Comparison of ENCODE assay signal across 4 cellular contexts in the genomic region with DNA sequence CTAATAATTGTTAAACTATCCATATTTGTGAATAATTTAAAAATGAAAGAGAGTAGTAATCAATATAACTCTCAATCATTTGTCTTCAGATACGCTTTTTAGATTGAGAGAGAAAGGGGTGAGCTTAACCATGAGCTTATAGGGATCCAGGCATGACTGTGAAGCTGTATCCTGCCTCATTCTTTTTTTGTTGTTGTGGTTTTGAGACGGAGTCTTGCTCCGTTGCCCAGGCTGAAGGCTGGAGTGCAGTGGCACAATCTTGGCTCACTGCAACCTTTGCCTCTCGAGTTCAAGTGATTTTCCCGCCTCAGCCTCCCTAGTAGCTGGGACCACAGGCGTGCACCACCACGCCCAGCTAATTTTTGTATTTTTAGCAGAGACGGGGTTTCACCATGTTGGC. TPM values are rescaled to one million over a fixed set of nuclear protein-coding genes. Genes with fewer than 3 reads are reported as not detected.
"Had no signal": no experiment of that assay in that cellular context is flagged by ENCODE, and none has a peak within 500 bp of the region (broad histone marks: within the 10 kb centered on the region; RNA-seq: fewer than 3 reads in every experiment).

No MANE protein-coding gene starts in this region.

RNA-seq across cellular contexts. Expression of gene NIPAL4, which starts 44.0 kb away (rescaled TPM):
- total RNA-seq: body of pancreas, K562, Right ventricle myocardium superior, WTC11 had no signal
- polyA plus RNA-seq: K562 had no signal
